1 cellular context compared by ENCODE assay signal in the genomic region with DNA sequence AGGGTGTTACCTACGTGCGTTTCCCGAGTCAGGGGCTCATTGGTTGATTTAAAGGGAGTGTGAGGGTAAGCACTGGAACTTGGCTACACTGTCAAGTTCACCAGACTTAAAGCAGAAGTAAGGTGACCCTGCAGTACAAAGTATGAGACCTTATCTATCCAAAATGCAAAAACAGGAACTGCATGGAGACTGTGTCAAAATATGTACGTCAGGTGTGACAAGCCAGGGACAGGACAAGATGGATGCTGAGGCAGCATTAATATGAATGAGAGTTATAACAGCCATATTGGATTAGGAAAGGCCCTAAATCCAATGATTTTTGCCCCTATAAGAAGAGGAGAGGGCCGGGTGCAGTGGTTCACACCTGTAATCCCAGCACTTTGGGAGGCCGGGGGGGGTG.
A peak's percentile ranks its signal among the peaks of the same experiment; 100 is the strongest.
TF ChIP-seq lines count a peak whose summit lies in the region.

No MANE protein-coding gene starts in this region.

TF ChIP-seq in K562, 482 proteins besides CTCF, POLR2A, EP300 and RAD21 (continued from another document and continues in another):
- TF ChIP-seq ETS2 (tag; IDR thresholded peaks at IDR 0.05; ENCODE audit: borderline replicate concordance, poor library complexity, severe bottlenecking) = no peak
- no peak for TF ChIP-seq POLR3G (IDR thresholded peaks at IDR 0.05; ENCODE audit: extremely low read depth, insufficient read length, insufficient replicate concordance)
- peak; percentile 89 for TF ChIP-seq ZNF316 (IDR thresholded peaks at IDR 0.05)
- no peak for TF ChIP-seq NKRF (IDR thresholded peaks at IDR 0.05; ENCODE audit: borderline replicate concordance)
- no peak for TF ChIP-seq ZNF592 (IDR thresholded peaks at IDR 0.05)
- peak; percentile 98 for TF ChIP-seq SPI1 (IDR thresholded peaks at IDR 0.05; ENCODE audit: borderline replicate concordance, low read depth, low read length)
- TF ChIP-seq XRCC3 (IDR thresholded peaks at IDR 0.05) = no peak
- TF ChIP-seq ZBTB5 (IDR thresholded peaks at IDR 0.05) = no peak
- no peak for TF ChIP-seq ZNF644 (tag; IDR thresholded peaks at IDR 0.05; ENCODE audit: low read depth)
- TF ChIP-seq POLR3A (IDR thresholded peaks at IDR 0.05; ENCODE audit: borderline replicate concordance, extremely low read depth, insufficient read depth, insufficient read length) = no peak
- TF ChIP-seq, protein P1, sequence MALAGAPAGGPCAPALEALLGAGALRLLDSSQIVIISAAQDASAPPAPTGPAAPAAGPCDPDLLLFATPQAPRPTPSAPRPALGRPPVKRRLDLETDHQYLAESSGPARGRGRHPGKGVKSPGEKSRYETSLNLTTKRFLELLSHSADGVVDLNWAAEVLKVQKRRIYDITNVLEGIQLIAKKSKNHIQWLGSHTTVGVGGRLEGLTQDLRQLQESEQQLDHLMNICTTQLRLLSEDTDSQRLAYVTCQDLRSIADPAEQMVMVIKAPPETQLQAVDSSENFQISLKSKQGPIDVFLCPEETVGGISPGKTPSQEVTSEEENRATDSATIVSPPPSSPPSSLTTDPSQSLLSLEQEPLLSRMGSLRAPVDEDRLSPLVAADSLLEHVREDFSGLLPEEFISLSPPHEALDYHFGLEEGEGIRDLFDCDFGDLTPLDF (CRISPR knock-in tag; IDR thresholded peaks at IDR 0.05) = no peak
- no peak for TF ChIP-seq HSF4 (CRISPR knock-in tag; IDR thresholded peaks at IDR 0.05; ENCODE audit: borderline replicate concordance)
- no peak for TF ChIP-seq ELF1 (tag; IDR thresholded peaks at IDR 0.05)
- TF ChIP-seq ZZZ3 (IDR thresholded peaks at IDR 0.05) = no peak
- no peak for TF ChIP-seq TRIM28 (IDR thresholded peaks at IDR 0.05)
- no peak for TF ChIP-seq DLX4 (CRISPR knock-in tag; IDR thresholded peaks at IDR 0.05)
- TF ChIP-seq ZNF696 (CRISPR knock-in tag; conservative IDR thresholded peaks at IDR 0.05) = no peak
- TF ChIP-seq ZNF449 (CRISPR knock-in tag; IDR thresholded peaks at IDR 0.05) = no peak
- TF ChIP-seq ZEB2 (IDR thresholded peaks at IDR 0.05) = peak; percentile 39; the same call in 1 of the 2 replicates
- TF ChIP-seq MYBL2 (IDR thresholded peaks at IDR 0.05; ENCODE audit: low read depth) = no peak
- TF ChIP-seq MYBL2 (CRISPR knock-in tag; IDR thresholded peaks at IDR 0.05; ENCODE audit: borderline replicate concordance) = no peak
- TF ChIP-seq BHLHE40 (IDR thresholded peaks at IDR 0.05; ENCODE audit: low read length) = no peak
- TF ChIP-seq HEY1 (CRISPR knock-in tag; IDR thresholded peaks at IDR 0.05; ENCODE audit: borderline replicate concordance) = no peak
- no peak for TF ChIP-seq GATAD2B (IDR thresholded peaks at IDR 0.05; ENCODE audit: borderline replicate concordance)
- TF ChIP-seq, protein P2, sequence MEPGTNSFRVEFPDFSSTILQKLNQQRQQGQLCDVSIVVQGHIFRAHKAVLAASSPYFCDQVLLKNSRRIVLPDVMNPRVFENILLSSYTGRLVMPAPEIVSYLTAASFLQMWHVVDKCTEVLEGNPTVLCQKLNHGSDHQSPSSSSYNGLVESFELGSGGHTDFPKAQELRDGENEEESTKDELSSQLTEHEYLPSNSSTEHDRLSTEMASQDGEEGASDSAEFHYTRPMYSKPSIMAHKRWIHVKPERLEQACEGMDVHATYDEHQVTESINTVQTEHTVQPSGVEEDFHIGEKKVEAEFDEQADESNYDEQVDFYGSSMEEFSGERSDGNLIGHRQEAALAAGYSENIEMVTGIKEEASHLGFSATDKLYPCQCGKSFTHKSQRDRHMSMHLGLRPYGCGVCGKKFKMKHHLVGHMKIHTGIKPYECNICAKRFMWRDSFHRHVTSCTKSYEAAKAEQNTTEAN (CRISPR knock-in tag; IDR thresholded peaks at IDR 0.05) = no peak
- TF ChIP-seq HDGF (IDR thresholded peaks at IDR 0.05) = no peak
- TF ChIP-seq ZNF785 (CRISPR knock-in tag; IDR thresholded peaks at IDR 0.05) = no peak
- TF ChIP-seq EWSR1 (IDR thresholded peaks at IDR 0.05; ENCODE audit: borderline replicate concordance, low read depth, partially characterized antibody) = no peak
- no peak for TF ChIP-seq POLR2H (tag; IDR thresholded peaks at IDR 0.05; ENCODE audit: low read depth)
- TF ChIP-seq GTF3C2 (IDR thresholded peaks at IDR 0.05; ENCODE audit: borderline replicate concordance, extremely low read depth, insufficient read length) = no peak
- no peak for TF ChIP-seq CUX1 (CRISPR knock-in tag; IDR thresholded peaks at IDR 0.05)
- no peak for TF ChIP-seq ZNF140 (CRISPR knock-in tag; IDR thresholded peaks at IDR 0.05)
- TF ChIP-seq MAFG (tag; conservative IDR thresholded peaks at IDR 0.05) = peak; percentile 78
- TF ChIP-seq TOE1 (IDR thresholded peaks at IDR 0.05; ENCODE audit: borderline replicate concordance) = no peak
- TF ChIP-seq TOE1 (CRISPR knock-in tag; IDR thresholded peaks at IDR 0.05; ENCODE audit: borderline replicate concordance, low read depth) = no peak
- no peak for TF ChIP-seq ELF2 (CRISPR knock-in tag; IDR thresholded peaks at IDR 0.05)
- no peak for TF ChIP-seq PTRF (tag; IDR thresholded peaks at IDR 0.05)
